ENCODE assay signal across 17 cellular contexts in genomic region chr12:91222746-91223145, GRCh38. TPM values are rescaled to one million over a fixed set of nuclear protein-coding genes. Genes with fewer than 3 reads are reported as not detected.
DNase-seq lines count a peak whose midpoint lies in the region; ATAC-seq and TF ChIP-seq lines count a peak whose summit lies in the region.
"Had no signal": no experiment of that assay in that cellular context is flagged by ENCODE, and none has a peak within 500 bp of the region (broad histone marks: within the 10 kb centered on the region; RNA-seq: fewer than 3 reads in every experiment).

No MANE protein-coding gene starts in this region.

- H3K4me1 Mint-ChIP-seq in WTC11 = no peaks in the 10 kb centered on the region

- POLR2A ChIA-PET in WTC11 (lab: Charles Lee) = no interaction called here

- no peaks in the 10 kb centered on the region for H3K27me3 ChIP-seq in heart left ventricle
- H3K27me3 ChIP-seq: transverse colon had no signal

- TF ChIP-seq POLR2A in heart left ventricle (IDR thresholded peaks at IDR 0.05) = no peak

- H3K4me3 Mint-ChIP-seq in WTC11 = no peak overlapping the region
- H3K4me3 Mint-ChIP-seq: activated T-helper 1 cell treated with anti-CD3 and anti-CD28 coated beads, Interleukin-12 subunit alpha, Interleukin-12 subunit beta, Interleukin-2, Interleukin-4 antibody, amounts not matched to agents 30 ng/mL and 10 ng/mL and 1 ng/mL, durations not matched to agents 14 hours and 24 hours and 36 hours had no signal

- no peaks in the 10 kb centered on the region for H3K9me3 ChIP-seq in heart left ventricle
- H3K9me3 ChIP-seq: Caco-2, transverse colon had no signal

- no peaks in the 10 kb centered on the region for H3K36me3 ChIP-seq in heart left ventricle
- H3K36me3 ChIP-seq: transverse colon had no signal

- no peak overlapping the region for H3K27ac Mint-ChIP-seq in WTC11
- H3K27ac Mint-ChIP-seq: activated T-helper 1 cell treated with anti-CD3 and anti-CD28 coated beads, Interleukin-12 subunit alpha, Interleukin-12 subunit beta, Interleukin-2, Interleukin-4 antibody, amounts not matched to agents 30 ng/mL and 10 ng/mL and 1 ng/mL, durations not matched to agents 14 hours and 24 hours and 36 hours had no signal

- 53 to 65% (median 61%) methylated on average over 3 of the region's 3 CpGs for WGBS in heart left ventricle, 4 donors

- H3K4me1 ChIP-seq in heart left ventricle = peaks cover 0 to 5% (median 0%) of the 10 kb centered on the region in 12 donors
- H3K4me1 ChIP-seq: A549, Caco-2, transverse colon had no signal

- intact Hi-C loops in heart left ventricle (cut with DNase I) = no loop called here
- intact Hi-C loops in cardiac septum (cut with DNase I) = loop anchor here (5.0 kb wide), 1 partner anchor 40 kb away; the partner anchor contains the start of gene DCN

- CTCF ChIA-PET in WTC11 (lab: Charles Lee) = no interaction called here

- H3K36me3 Mint-ChIP-seq in WTC11 = no peaks in the 10 kb centered on the region

- no peak for TF ChIP-seq CTCF in heart left ventricle (IDR thresholded peaks at IDR 0.05)
- TF ChIP-seq CTCF in cardiac fibroblast (IDR thresholded peaks at IDR 0.05; ENCODE audit: low read depth, low read length) = no peak
- no peak for TF ChIP-seq CTCF in WTC11 (IDR thresholded peaks at IDR 0.05)

- H3K4me3 ChIP-seq in heart left ventricle = no peak overlapping the region
- no peak overlapping the region for H3K4me3 ChIP-seq in cardiac fibroblast (replicated peaks in 1 of 2; ENCODE audit: low read depth in 2 of 2, low read length in 2 of 2)
- H3K4me3 ChIP-seq: A549, dorsolateral prefrontal cortex, transverse colon had no signal

- peak overlapping the region in 9 of 12 donors; percentile 1 to 71 (median 25) for H3K27ac ChIP-seq in heart left ventricle
- H3K27ac ChIP-seq: A549, dorsolateral prefrontal cortex had no signal

- 0 out of 2 replicates have a peak, but pooled peaks cover 5% of the 10 kb centered on the region for H3K9me3 Mint-ChIP-seq in WTC11
- H3K9me3 Mint-ChIP-seq: activated T-helper 1 cell treated with anti-CD3 and anti-CD28 coated beads, Interleukin-12 subunit alpha, Interleukin-12 subunit beta, Interleukin-2, Interleukin-4 antibody, amounts not matched to agents 30 ng/mL and 10 ng/mL and 1 ng/mL, durations not matched to agents 14 hours and 24 hours and 36 hours had no signal

- DNase-seq in heart left ventricle = no peak
- DNase-seq in cardiac septum (ENCODE audit: low spot score) = no peak
- DNase-seq in cardiac fibroblast (ENCODE audit: low read depth in 2 of 2) = peak; percentile 74 to 88
- peak; percentile 10 for DNase-seq in kidney glomerular epithelial cell (lab: John Stamatoyannopoulos, UW)
- no peak for DNase-seq in WTC11 (ENCODE audit: low spot score)
- no peak for DNase-seq in activated CD8-positive, alpha-beta memory T cell treated with anti-CD3 and anti-CD28 coated beads for 24 hours
- DNase-seq in NCI-H2029 treated with DMSO at 0.1 percent for 48 hours (lab: John Stamatoyannopoulos, UW) = no peak
- DNase-seq: activated CD4-positive, alpha-beta T cell treated with anti-CD3 and anti-CD28 coated beads, Interleukin-2, amount 50 U/mL, for 48 hours; amniotic stem cell; Caco-2; dorsolateral prefrontal cortex; SHP77; transverse colon had no signal

- ATAC-seq in heart left ventricle (peak in 2 of 4 donors; percentile 11 to 41), WTC11 (no peak), GM19328 (IDR thresholded peaks at IDR 0.05; ENCODE audit: unreplicated experiment) (no peak)
- ATAC-seq: A549, HepG2 had no signal

- no peaks in the 10 kb centered on the region for H3K27me3 Mint-ChIP-seq in WTC11 (ENCODE audit: low read depth)

TF ChIP-seq in WTC11, 78 proteins besides CTCF, POLR2A, EP300 and RAD21:
- no peak for TF ChIP-seq MLX (CRISPR knock-in tag; IDR thresholded peaks at IDR 0.05)
- no peak for TF ChIP-seq SP1 (CRISPR knock-in tag; conservative IDR thresholded peaks at IDR 0.05)
- TF ChIP-seq FOXP1 (CRISPR knock-in tag; IDR thresholded peaks at IDR 0.05; ENCODE audit: borderline replicate concordance) = no peak
- TF ChIP-seq ZNF423 (CRISPR knock-in tag; IDR thresholded peaks at IDR 0.05) = no peak
- no peak for TF ChIP-seq ZNF263 (CRISPR knock-in tag; IDR thresholded peaks at IDR 0.05; ENCODE audit: low read depth)
- TF ChIP-seq E2F1 (CRISPR knock-in tag; IDR thresholded peaks at IDR 0.05) = no peak
- TF ChIP-seq ZNF396 (CRISPR knock-in tag; IDR thresholded peaks at IDR 0.05; ENCODE audit: borderline replicate concordance) = no peak
- no peak for TF ChIP-seq SMAD3 (CRISPR knock-in tag; IDR thresholded peaks at IDR 0.05; ENCODE audit: borderline replicate concordance)
- no peak for TF ChIP-seq ATF6 (CRISPR knock-in tag; IDR thresholded peaks at IDR 0.05)
- no peak for TF ChIP-seq ZNF425 (CRISPR knock-in tag; conservative IDR thresholded peaks at IDR 0.05)
- no peak for TF ChIP-seq KAT7 (CRISPR knock-in tag; IDR thresholded peaks at IDR 0.05; ENCODE audit: borderline replicate concordance)

RNA-seq across cellular contexts. Expression of gene DCN, which starts 40.1 kb away (rescaled TPM):
- 1,000 to 10,000 TPM in 3 of 9 donors, 100 to 1,000 TPM in 6; 347 to 1,187 (median 598) TPM for total RNA-seq in heart left ventricle
- 100 to 1,000 TPM; 238 to 397 TPM for polyA plus RNA-seq in heart left ventricle
- total RNA-seq in cardiac septum = 480 TPM
- total RNA-seq in WTC11 (2021) = 2.0 to 7.4 TPM (median 3.4 TPM) in 3 replicates
- total RNA-seq: activated T-helper 1 cell treated with anti-CD3 and anti-CD28 coated beads, Interleukin-12 subunit alpha, Interleukin-12 subunit beta, Interleukin-2, Interleukin-4 antibody, amounts not matched to agents 30 ng/mL and 10 ng/mL and 1 ng/mL, durations not matched to agents 14 hours and 24 hours and 36 hours; HepG2 had no signal
- polyA plus RNA-seq: HepG2 had no signal

Comparison
In these comparisons a context has a peak if more than half of its experiments do, and no peak if none do; other contexts are left out.
1. DNase-seq: peak in cardiac fibroblast (2 of 2) and kidney glomerular epithelial cell (single experiment); none in heart left ventricle (0 of 5), cardiac septum (single experiment), WTC11 (single experiment), activated CD8-positive, alpha-beta memory T cell treated with anti-CD3 and anti-CD28 coated beads for 24 hours (single experiment) and NCI-H2029 treated with DMSO at 0.1 percent for 48 hours (single experiment).
2. RNA of gene DCN, which starts 40.1 kb away (total RNA-seq): 347 to 1,187 TPM in heart left ventricle and 480 TPM in cardiac septum (single experiment); 2.0 to 7.4 TPM in WTC11; every median in the first group is over 10 times any median in the second.